In genomic region chr3:69197922-69198540, GRCh38 we compare ENCODE assay signal across 9 cellular contexts.
DNase-seq lines count a peak whose midpoint lies in the region; ATAC-seq and TF ChIP-seq lines count a peak whose summit lies in the region.
"Had no signal": no experiment of that assay in that cellular context is flagged by ENCODE, and none has a peak within 500 bp of the region (broad histone marks: within the 10 kb centered on the region; RNA-seq: fewer than 3 reads in every experiment).

No MANE protein-coding gene starts in this region.

- H2AFZ ChIP-seq in DND-41 (ENCODE audit: low read depth, low read length) = no peak overlapping the region

- no peaks in the 10 kb centered on the region for H4K20me1 ChIP-seq in DND-41 (ENCODE audit: insufficient read depth, low read length)

- H3K27ac Mint-ChIP-seq in activated CD8-positive, alpha-beta T cell treated with anti-CD3 and anti-CD28 coated beads for 36 hours = peak overlapping the region; percentile 89

- peaks cover 63% of the 10 kb centered on the region for H3K4me1 Mint-ChIP-seq in activated CD8-positive, alpha-beta T cell treated with anti-CD3 and anti-CD28 coated beads for 36 hours (ENCODE audit: low read depth)

- H3K79me2 ChIP-seq in DND-41 (ENCODE audit: insufficient read depth, low read length) = no peaks in the 10 kb centered on the region

- H3K36me3 Mint-ChIP-seq in activated CD8-positive, alpha-beta T cell treated with anti-CD3 and anti-CD28 coated beads for 36 hours (ENCODE audit: low read depth) = peaks cover 42% of the 10 kb centered on the region

- no peaks in the 10 kb centered on the region for H3K27me3 Mint-ChIP-seq in activated CD8-positive, alpha-beta T cell treated with anti-CD3 and anti-CD28 coated beads for 36 hours

- intact Hi-C loops in activated CD8-positive, alpha-beta T cell treated with anti-CD3 and anti-CD28 coated beads for 36 hours (cut with micrococcal nuclease) = loop anchor here (2.0 to 5.0 kb wide), 4 partner anchors 36 to 107 kb away; no protein-coding TSS in a partner anchor

- no peak overlapping the region for H3K4me3 ChIP-seq in DND-41 (ENCODE audit: low read depth in 1 of 2, low read length in 2 of 2)

- no peaks in the 10 kb centered on the region for H3K27me3 ChIP-seq in DND-41 (ENCODE audit: insufficient read depth, low read length, poor library complexity)

- no peaks in the 10 kb centered on the region for H3K9me3 ChIP-seq in DND-41 (ENCODE audit: insufficient read depth, low read length, severe bottlenecking)

- peak overlapping the region; percentile 43; the same call in 1 of the 2 replicates for H3K27ac ChIP-seq in DND-41 (ENCODE audit: low read length)

- peak; percentile 67 for DNase-seq in DND-41
- DNase-seq in activated CD8-positive, alpha-beta T cell treated with anti-CD3 and anti-CD28 coated beads for 36 hours = peak; percentile 86
- DNase-seq in activated naive CD8-positive, alpha-beta T cell treated with anti-CD3 and anti-CD28 coated beads, Interleukin-2, amount 50 U/mL, for 16 hours (ENCODE audit: low read depth, low spot score) = peak; percentile 32
- peak; percentile 72 for DNase-seq in stimulated activated CD4-positive, alpha-beta T cell treated with anti-CD3 and anti-CD28 coated beads, Interleukin-1b, Interleukin-23, amount 100 ng/mL, for 48 hours
- no peak for DNase-seq in NCI-H345 (lab: John Stamatoyannopoulos, UW)
- no peak for DNase-seq in effector CD8-positive, alpha-beta T cell (lab: John Stamatoyannopoulos, UW)
- no peak for DNase-seq in hepatic stellate cell (ENCODE audit: low spot score)
- no peak for DNase-seq in NCI-H1048 (lab: John Stamatoyannopoulos, UW)
- DNase-seq: NCI-H2227 treated with DMSO at 0.1 percent for 48 hours had no signal

- ATAC-seq in DND-41 (ENCODE audit: insufficient read depth, low read depth) = peak; percentile 67
- ATAC-seq in activated CD8-positive, alpha-beta T cell treated with anti-CD3 and anti-CD28 coated beads for 36 hours = peak; percentile 70

- H3K4me2 ChIP-seq in DND-41 (ENCODE audit: insufficient read depth, low read length) = no peak overlapping the region

- H3K4me1 ChIP-seq in DND-41 (ENCODE audit: insufficient read depth, low read length) = peaks cover 32% of the 10 kb centered on the region

- no peak overlapping the region for H3K9ac ChIP-seq in DND-41 (ENCODE audit: low read depth, low read length)

- H3K36me3 ChIP-seq in DND-41 (ENCODE audit: insufficient read depth, low read length) = peaks cover 48% of the 10 kb centered on the region

- peak overlapping the region; percentile 74 for H3K4me3 Mint-ChIP-seq in activated CD8-positive, alpha-beta T cell treated with anti-CD3 and anti-CD28 coated beads for 36 hours

- CTCF ChIA-PET in activated CD8-positive, alpha-beta T cell treated with anti-CD3 and anti-CD28 coated beads for 36 hours (lab: Charles Lee) = interaction anchor here (1.0 to 7.1 kb wide), 4 partner anchors 13 to 115 kb away, joined by 3 to 60 read pairs (median 31); no protein-coding TSS in a partner anchor

- no peaks in the 10 kb centered on the region for H3K9me3 Mint-ChIP-seq in activated CD8-positive, alpha-beta T cell treated with anti-CD3 and anti-CD28 coated beads for 36 hours

- no peak for TF ChIP-seq CTCF in DND-41 (IDR thresholded peaks at IDR 0.05; ENCODE audit: borderline replicate concordance, extremely low read depth, low read length, poor library complexity, severe bottlenecking)
- no peak for TF ChIP-seq CTCF in activated CD8-positive, alpha-beta T cell treated with anti-CD3 and anti-CD28 coated beads for 36 hours (IDR thresholded peaks at IDR 0.05)

- POLR2A ChIA-PET in activated CD8-positive, alpha-beta T cell treated with anti-CD3 and anti-CD28 coated beads for 36 hours (lab: Charles Lee) = interaction anchor here (1.2 to 1.5 kb wide), 2 partner anchors 15 to 114 kb away, joined by 4 to 9 read pairs; partner anchors contain the start of gene ARL6IP5

Comparison
In these comparisons a context has a peak if more than half of its experiments do, and no peak if none do; other contexts are left out.
1. DNase-seq: peak in DND-41 (single experiment), activated CD8-positive, alpha-beta T cell treated with anti-CD3 and anti-CD28 coated beads for 36 hours (single experiment), activated naive CD8-positive, alpha-beta T cell treated with anti-CD3 and anti-CD28 coated beads, Interleukin-2, amount 50 U/mL, for 16 hours (single experiment) and stimulated activated CD4-positive, alpha-beta T cell treated with anti-CD3 and anti-CD28 coated beads, Interleukin-1b, Interleukin-23, amount 100 ng/mL, for 48 hours (single experiment); none in NCI-H345 (single experiment), effector CD8-positive, alpha-beta T cell (single experiment), hepatic stellate cell (single experiment) and NCI-H1048 (single experiment).